8 cellular contexts compared by ENCODE assay signal in the genomic region with DNA sequence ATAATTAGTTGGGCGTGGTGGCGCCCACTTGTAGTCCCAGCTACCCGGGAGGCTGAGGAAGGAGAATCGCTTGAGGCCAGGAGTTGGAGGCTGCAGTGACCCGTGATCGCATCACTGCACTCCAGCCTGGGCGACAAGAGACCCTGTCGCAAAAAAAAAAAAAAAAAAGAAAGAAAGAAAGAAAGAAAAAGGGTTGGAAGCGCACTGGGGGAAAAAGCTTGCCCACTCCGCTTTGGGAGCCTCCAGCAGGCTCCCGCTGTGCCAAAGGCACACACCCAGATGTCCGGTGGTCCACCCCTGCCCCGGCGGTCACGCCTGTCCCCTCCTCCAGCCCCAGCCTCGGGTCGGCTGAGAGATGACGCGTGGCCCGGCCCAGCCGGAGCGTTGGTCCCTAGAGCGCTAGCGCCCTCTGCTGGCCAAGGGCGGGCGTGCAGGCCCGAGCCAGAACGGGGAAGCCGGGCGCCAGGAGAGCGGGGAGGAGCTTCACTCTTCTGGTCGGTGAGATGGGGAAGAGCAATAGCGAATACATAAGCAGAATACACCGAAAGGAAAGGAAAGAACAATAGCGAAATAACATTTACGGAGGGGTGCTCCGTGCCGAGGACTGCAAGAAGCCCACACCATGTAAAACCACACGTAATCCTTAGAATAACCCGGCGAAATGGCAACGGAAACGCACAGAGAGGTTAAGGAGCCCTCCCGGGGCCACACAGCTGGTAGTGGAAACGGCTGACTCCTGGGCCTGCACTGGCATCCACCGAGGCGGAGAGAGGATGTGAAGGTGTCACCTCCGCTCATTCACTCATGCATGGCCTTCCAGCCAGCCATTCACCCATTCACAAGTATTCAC. TPM values are rescaled to one million over a fixed set of nuclear protein-coding genes. Genes with fewer than 3 reads are reported as not detected.
DNase-seq lines count a peak whose midpoint lies in the region; ATAC-seq and TF ChIP-seq lines count a peak whose summit lies in the region.

No MANE protein-coding gene starts in this region.

- intact Hi-C loops in Panc1 (cut with micrococcal nuclease; ENCODE audit: unreplicated experiment), result loop anchor here (1.0 kb wide), 1 partner anchor 92 kb away; no protein-coding TSS in a partner anchor

- H3K9me3 Mint-ChIP-seq in activated T-cell treated with anti-CD3 and anti-CD28 coated beads, Interleukin-2, amount 50 U/mL, for 72 hours, result no peaks in the 10 kb centered on the region
- H3K9me3 Mint-ChIP-seq in nephron, result no peaks in the 10 kb centered on the region

- peak overlapping the region; percentile 33 to 47 for H3K4me3 ChIP-seq in Panc1 (ENCODE audit: low read depth in 2 of 2, low read length in 2 of 2)

- CTCF ChIA-PET in Panc1 (lab: Charles Lee), result interaction anchor here (0.5 to 4.1 kb wide), 22 partner anchors 11 to 1467 kb away, joined by 3 to 97 read pairs (median 4); no protein-coding TSS in a partner anchor

- POLR2A ChIA-PET in Panc1 (lab: Charles Lee), result interaction anchor here (0.5 to 1.0 kb wide), 6 partner anchors 14 to 1079 kb away, joined by 3 to 9 read pairs (median 6); no protein-coding TSS in a partner anchor

- BruUV-seq in Panc1 (replicated peaks; lab: Mats Ljungman, UMichigan), result no TSS peak

- peaks cover 6% of the 10 kb centered on the region for H3K4me1 Mint-ChIP-seq in activated T-cell treated with anti-CD3 and anti-CD28 coated beads, Interleukin-2, amount 50 U/mL, for 72 hours (ENCODE audit: low read depth)
- H3K4me1 Mint-ChIP-seq in nephron, result peaks cover 16% of the 10 kb centered on the region

- no peaks in the 10 kb centered on the region for H3K36me3 ChIP-seq in Panc1 (ENCODE audit: control insufficient read depth, insufficient read depth, low read length)

- ATAC-seq in GM21619 (IDR thresholded peaks at IDR 0.05; ENCODE audit: unreplicated experiment), result peak; percentile 86
- peak; percentile 96 for ATAC-seq in Panc1
- ATAC-seq in activated T-cell treated with anti-CD3 and anti-CD28 coated beads, Interleukin-2, amount 50 U/mL, for 72 hours (replicated peaks in 1 of 2), result peak; percentile 98 to 99

- no peaks in the 10 kb centered on the region for H3K27me3 Mint-ChIP-seq in activated T-cell treated with anti-CD3 and anti-CD28 coated beads, Interleukin-2, amount 50 U/mL, for 72 hours (ENCODE audit: low read depth)
- H3K27me3 Mint-ChIP-seq in nephron (ENCODE audit: low read depth), result peaks cover 4% of the 10 kb centered on the region

- peak overlapping the region; percentile 56 to 83 for H3K4me3 Mint-ChIP-seq in activated T-cell treated with anti-CD3 and anti-CD28 coated beads, Interleukin-2, amount 50 U/mL, for 72 hours
- peak overlapping the region; percentile 60 to 77 (median 69) for H3K4me3 Mint-ChIP-seq in nephron

- no peak overlapping the region for H3K27ac Mint-ChIP-seq in activated T-cell treated with anti-CD3 and anti-CD28 coated beads, Interleukin-2, amount 50 U/mL, for 72 hours
- no peak overlapping the region for H3K27ac Mint-ChIP-seq in nephron

- TF ChIP-seq CTCF in Panc1 (IDR thresholded peaks at IDR 0.05) (peak; percentile 99), nephron (IDR thresholded peaks at IDR 0.05; ENCODE audit: unreplicated experiment in 3 of 3) (peak; percentile 100)

- no peaks in the 10 kb centered on the region for H3K9me3 ChIP-seq in Panc1 (ENCODE audit: control insufficient read depth, insufficient read depth, low read depth, low read length)

- H3K27ac ChIP-seq in Panc1 (ENCODE audit: low read length), result peak overlapping the region; percentile 66

- DNase-seq in COLO829 (ENCODE audit: low spot score), result peak; percentile 94
- peak; percentile 84 to 87 for DNase-seq in Kasumi-1 (lab: John Stamatoyannopoulos, UW)
- DNase-seq in Panc1 (ENCODE audit: low read depth, low spot score), result peak; percentile 61
- DNase-seq in activated T-cell treated with anti-CD3 and anti-CD28 coated beads, Interleukin-2, amount 50 U/mL, for 72 hours, result peak; percentile 92 to 98
- peak; percentile 70 for DNase-seq in fibroblast of peridontal ligament (ENCODE audit: extremely low read depth)
- peak; percentile 79 for DNase-seq in stimulated activated naive CD4-positive, alpha-beta T cell treated with Interleukin-2 at 50 U/mL for 16 hours (lab: John Stamatoyannopoulos, UW)

- 0 out of 2 replicates have a peak, but pooled peaks cover 6% of the 10 kb centered on the region for H3K4me1 ChIP-seq in Panc1 (ENCODE audit: control insufficient read depth, insufficient read depth, low read length)

- H3K27me3 ChIP-seq in Panc1 (ENCODE audit: control insufficient read depth, insufficient read depth, low read length), result no peaks in the 10 kb centered on the region

- in situ Hi-C loops in Panc1 (cut with HindIII; ENCODE audit: low pct_unique_long_range_greater_than_20kb, low sequenced_read_pairs), result no loop called here

- H3K36me3 Mint-ChIP-seq in activated T-cell treated with anti-CD3 and anti-CD28 coated beads, Interleukin-2, amount 50 U/mL, for 72 hours (ENCODE audit: insufficient read depth in 2 of 2), result no peaks in the 10 kb centered on the region
- no peaks in the 10 kb centered on the region for H3K36me3 Mint-ChIP-seq in nephron (ENCODE audit: low read depth)

RNA-seq across cellular contexts. Expression of a gene that starts 41.7 kb away (rescaled TPM):
- 115 TPM for total RNA-seq in Panc1 (2021; ENCODE audit: unreplicated experiment)
- polyA plus RNA-seq in Panc1 (2012; ENCODE audit: insufficient read length), result 54.8 TPM
- total RNA-seq in activated T-cell treated with anti-CD3 and anti-CD28 coated beads, Interleukin-2, amount 50 U/mL, for 72 hours, result 100 to 1,000 TPM; 150 to 176 TPM

Comparison
In these comparisons a context has a peak if more than half of its experiments do, and no peak if none do; other contexts are left out.
1. Peak in every context shown above with its lines: DNase-seq, ATAC-seq, H3K4me3 ChIP-seq and H3K27ac ChIP-seq.